15 cellular contexts compared by ENCODE assay signal in the genomic region with DNA sequence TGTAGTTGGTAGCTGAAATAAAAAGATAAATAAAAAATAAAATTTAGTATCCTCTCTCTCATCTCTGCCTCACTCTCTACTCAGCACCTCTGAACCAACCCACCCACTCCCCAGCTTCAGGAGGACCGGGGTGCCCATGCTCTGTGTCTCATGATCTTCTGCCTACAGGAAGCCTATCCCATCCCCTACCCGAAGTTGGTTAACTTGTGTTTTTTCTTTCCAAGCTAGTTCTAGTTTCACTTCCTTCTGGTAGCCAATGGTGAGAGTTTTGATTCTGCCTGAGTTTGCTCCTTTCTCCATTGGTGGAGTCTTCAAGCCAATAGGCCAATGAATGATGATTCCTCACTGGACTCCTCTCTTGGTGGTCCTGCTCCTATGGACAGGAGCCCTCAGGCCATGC. TPM values are rescaled to one million over a fixed set of nuclear protein-coding genes. Genes with fewer than 3 reads are reported as not detected.
A peak's percentile ranks its signal among the peaks of the same experiment; 100 is the strongest.
DNase-seq lines count a peak whose midpoint lies in the region; ATAC-seq and TF ChIP-seq lines count a peak whose summit lies in the region.
"Had no signal": no experiment of that assay in that cellular context is flagged by ENCODE, and none has a peak within 500 bp of the region (broad histone marks: within the 10 kb centered on the region; RNA-seq: fewer than 3 reads in every experiment).

No MANE protein-coding gene starts in this region.

- no peak overlapping the region for H2AK5ac ChIP-seq in mesenchymal stem cell (ENCODE audit: low read length, severe bottlenecking)

- H3K9ac ChIP-seq in mesenchymal stem cell (ENCODE audit: low read length): no peak overlapping the region

- H4K8ac ChIP-seq in mesenchymal stem cell (ENCODE audit: low read length): peak overlapping the region; percentile 67

- intact Hi-C loops in activated T-helper 1 cell treated with anti-CD3 and anti-CD28 coated beads, Interleukin-12 subunit alpha, Interleukin-12 subunit beta, Interleukin-2, Interleukin-4 antibody, amounts not matched to agents 30 ng/mL and 10 ng/mL and 1 ng/mL, durations not matched to agents 14 hours and 24 hours and 36 hours (cut with micrococcal nuclease): no loop called here

- H3K27ac Mint-ChIP-seq in activated T-helper 1 cell treated with anti-CD3 and anti-CD28 coated beads, Interleukin-12 subunit alpha, Interleukin-12 subunit beta, Interleukin-2, Interleukin-4 antibody, amounts not matched to agents 30 ng/mL and 10 ng/mL and 1 ng/mL, durations not matched to agents 14 hours and 24 hours and 36 hours: no peak overlapping the region
- H3K27ac Mint-ChIP-seq: activated CD4-positive, alpha-beta T cell treated with anti-CD3 and anti-CD28 coated beads, Interleukin-2, amount 10 ng/mL, durations not matched to agents 24 days and 14 days had no signal

- H2BK5ac ChIP-seq in mesenchymal stem cell (ENCODE audit: low read depth, low read length, poor library complexity, severe bottlenecking): no peak overlapping the region

- H3K4me3 ChIP-seq in mesenchymal stem cell (ENCODE audit: insufficient read depth in 1 of 2, low read depth in 1 of 2, low read length in 2 of 2): no peak overlapping the region
- H3K4me3 ChIP-seq: left lung had no signal

- no peak overlapping the region for H3K27ac ChIP-seq in mesenchymal stem cell (ENCODE audit: low read length, poor library complexity, severe bottlenecking)
- H3K27ac ChIP-seq: left lung had no signal

- no peak overlapping the region for H2BK12ac ChIP-seq in mesenchymal stem cell (ENCODE audit: low read length in 2 of 2)

- WGBS in mesenchymal stem cell: 94% methylated on average over 2 of the region's 2 CpGs

- no peak overlapping the region for H2BK120ac ChIP-seq in mesenchymal stem cell (ENCODE audit: low read depth, low read length)

- no peaks in the 10 kb centered on the region for H3K36me3 ChIP-seq in mesenchymal stem cell (ENCODE audit: control insufficient read depth in 1 of 2, insufficient read depth in 2 of 2, low read depth in 1 of 2, low read length in 2 of 2)
- H3K36me3 ChIP-seq: left lung had no signal

- H3K27me3 ChIP-seq in mesenchymal stem cell (ENCODE audit: control insufficient read depth in 1 of 2, insufficient read depth in 1 of 2, low read length in 2 of 2): no peaks in the 10 kb centered on the region
- H3K27me3 ChIP-seq: left lung had no signal

- H3K27me3 Mint-ChIP-seq in activated T-helper 1 cell treated with anti-CD3 and anti-CD28 coated beads, Interleukin-12 subunit alpha, Interleukin-12 subunit beta, Interleukin-2, Interleukin-4 antibody, amounts not matched to agents 30 ng/mL and 10 ng/mL and 1 ng/mL, durations not matched to agents 14 hours and 24 hours and 36 hours (ENCODE audit: insufficient read depth): peaks cover 2% of the 10 kb centered on the region
- H3K27me3 Mint-ChIP-seq: activated CD4-positive, alpha-beta T cell treated with anti-CD3 and anti-CD28 coated beads, Interleukin-2, amount 10 ng/mL, durations not matched to agents 24 days and 14 days; CD4-positive, alpha-beta memory T cell had no signal

- peaks cover 13% of the 10 kb centered on the region for H3K4me1 Mint-ChIP-seq in activated T-helper 1 cell treated with anti-CD3 and anti-CD28 coated beads, Interleukin-12 subunit alpha, Interleukin-12 subunit beta, Interleukin-2, Interleukin-4 antibody, amounts not matched to agents 30 ng/mL and 10 ng/mL and 1 ng/mL, durations not matched to agents 14 hours and 24 hours and 36 hours (ENCODE audit: low read depth)
- H3K4me1 Mint-ChIP-seq: activated CD4-positive, alpha-beta T cell treated with anti-CD3 and anti-CD28 coated beads, Interleukin-2, amount 10 ng/mL, durations not matched to agents 24 days and 14 days had no signal

- DNase-seq in mesenchymal stem cell: no peak
- no peak for DNase-seq in NCI-H2171 treated with DMSO at 0.1 percent for 48 hours (lab: John Stamatoyannopoulos, UW)
- DNase-seq in NCI-H2227 treated with DMSO at 0.1 percent for 48 hours (lab: John Stamatoyannopoulos, UW): no peak
- no peak for DNase-seq in GM20000 (ENCODE audit: low spot score)
- no peak for DNase-seq in activated T-helper 1 cell treated with anti-CD3 and anti-CD28 coated beads, Interleukin-12 subunit alpha, Interleukin-12 subunit beta, Interleukin-2, Interleukin-4 antibody, amounts not matched to agents 30 ng/mL and 10 ng/mL and 1 ng/mL, durations not matched to agents 14 hours and 24 hours and 36 hours (ENCODE audit: low spot score)
- DNase-seq: activated CD4-positive, alpha-beta T cell treated with anti-CD3 and anti-CD28 coated beads, Interleukin-2, amount 10 ng/mL, durations not matched to agents 24 days and 14 days; CD4-positive, alpha-beta memory T cell; left lung; NCI-H1048; NCI-H510A treated with DMSO at 0.1 percent for 48 hours; occipital lobe; stimulated activated CD4-positive, alpha-beta T cell treated with anti-CD3 and anti-CD28 coated beads, Interleukin-15, amount 100 ng/mL, for 24 hours had no signal

- no peak overlapping the region for H2BK15ac ChIP-seq in mesenchymal stem cell (ENCODE audit: low read depth, poor library complexity, severe bottlenecking)

- no peaks in the 10 kb centered on the region for H3K36me3 Mint-ChIP-seq in activated T-helper 1 cell treated with anti-CD3 and anti-CD28 coated beads, Interleukin-12 subunit alpha, Interleukin-12 subunit beta, Interleukin-2, Interleukin-4 antibody, amounts not matched to agents 30 ng/mL and 10 ng/mL and 1 ng/mL, durations not matched to agents 14 hours and 24 hours and 36 hours (ENCODE audit: low read depth)

- no peak overlapping the region for H2AFZ ChIP-seq in mesenchymal stem cell (ENCODE audit: low read depth, low read length)

- H3K9me3 ChIP-seq in mesenchymal stem cell (ENCODE audit: control insufficient read depth, low read length): no peaks in the 10 kb centered on the region
- H3K9me3 ChIP-seq: left lung had no signal

- H3K18ac ChIP-seq in mesenchymal stem cell (ENCODE audit: low read depth in 1 of 2, low read length in 2 of 2): no peak overlapping the region

- no peak overlapping the region for H3K4me3 Mint-ChIP-seq in activated T-helper 1 cell treated with anti-CD3 and anti-CD28 coated beads, Interleukin-12 subunit alpha, Interleukin-12 subunit beta, Interleukin-2, Interleukin-4 antibody, amounts not matched to agents 30 ng/mL and 10 ng/mL and 1 ng/mL, durations not matched to agents 14 hours and 24 hours and 36 hours
- H3K4me3 Mint-ChIP-seq: activated CD4-positive, alpha-beta T cell treated with anti-CD3 and anti-CD28 coated beads, Interleukin-2, amount 10 ng/mL, durations not matched to agents 24 days and 14 days; CD4-positive, alpha-beta memory T cell had no signal

- peak; percentile 62 for ATAC-seq in GM18868 (IDR thresholded peaks at IDR 0.05; ENCODE audit: unreplicated experiment)
- ATAC-seq in GM21786 (IDR thresholded peaks at IDR 0.05; ENCODE audit: unreplicated experiment): peak; percentile 58
- ATAC-seq in HG03571 (IDR thresholded peaks at IDR 0.05; ENCODE audit: unreplicated experiment): peak; percentile 65
- ATAC-seq: left lung had no signal

- no peak overlapping the region for H3K23ac ChIP-seq in mesenchymal stem cell (ENCODE audit: low read length in 2 of 2)

- H3K4me2 ChIP-seq in mesenchymal stem cell (ENCODE audit: low read length, poor library complexity, severe bottlenecking): no peak overlapping the region

- H4K91ac ChIP-seq in mesenchymal stem cell (ENCODE audit: low read length): no peak overlapping the region

- TF ChIP-seq CTCF in GM20000 (IDR thresholded peaks at IDR 0.05; ENCODE audit: extremely low read depth, missing control alignments): no peak

- H3K4me1 ChIP-seq in mesenchymal stem cell (ENCODE audit: control insufficient read depth, insufficient read depth, low read depth, low read length): no peaks in the 10 kb centered on the region

- H3K14ac ChIP-seq in mesenchymal stem cell (ENCODE audit: low read length in 2 of 2): no peak overlapping the region

- H3K4ac ChIP-seq in mesenchymal stem cell (ENCODE audit: low read depth in 1 of 2, low read length in 2 of 2): no peak overlapping the region

- H3K9me3 Mint-ChIP-seq in activated T-helper 1 cell treated with anti-CD3 and anti-CD28 coated beads, Interleukin-12 subunit alpha, Interleukin-12 subunit beta, Interleukin-2, Interleukin-4 antibody, amounts not matched to agents 30 ng/mL and 10 ng/mL and 1 ng/mL, durations not matched to agents 14 hours and 24 hours and 36 hours: peaks cover 4% of the 10 kb centered on the region
- H3K9me3 Mint-ChIP-seq: CD4-positive, alpha-beta memory T cell had no signal

- H3K79me1 ChIP-seq in mesenchymal stem cell (replicated peaks; ENCODE audit: low read length, poor library complexity, severe bottlenecking): peaks cover 47% of the 10 kb centered on the region

RNA-seq across cellular contexts. Expression of a gene that starts 32.1 kb away (rescaled TPM):
- 22.7 TPM for polyA plus RNA-seq in mesenchymal stem cell (2013, experiment 1 of 2)
- polyA plus RNA-seq in mesenchymal stem cell (2013, experiment 2 of 2): 25.6 TPM
- 1.2 and 1.6 TPM in 2 replicates for total RNA-seq in activated T-helper 1 cell treated with anti-CD3 and anti-CD28 coated beads, Interleukin-12 subunit alpha, Interleukin-12 subunit beta, Interleukin-2, Interleukin-4 antibody, amounts not matched to agents 30 ng/mL and 10 ng/mL and 1 ng/mL, durations not matched to agents 14 hours and 24 hours and 36 hours
